1 cellular context compared by ENCODE assay signal in the genomic region with DNA sequence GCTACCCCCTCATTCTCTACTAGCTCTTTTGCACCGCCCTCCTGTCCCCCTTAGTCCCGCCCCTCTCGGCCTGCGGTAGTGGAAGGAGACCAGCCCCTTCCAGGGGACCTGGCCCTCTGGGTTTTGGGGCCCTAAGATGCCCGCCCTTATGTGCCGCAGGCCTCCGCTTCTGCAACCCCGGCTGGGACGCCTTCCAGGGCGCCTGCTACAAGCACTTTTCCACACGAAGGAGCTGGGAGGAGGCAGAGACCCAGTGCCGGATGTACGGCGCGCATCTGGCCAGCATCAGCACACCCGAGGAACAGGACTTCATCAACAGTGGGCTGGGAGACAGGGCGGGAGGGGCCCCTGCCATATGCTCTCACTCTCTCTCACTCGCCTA.
TF ChIP-seq lines count a peak whose summit lies in the region.

No MANE protein-coding gene starts in this region.

TF ChIP-seq in IMR-90, 13 proteins besides CTCF, POLR2A, EP300 and RAD21:
- TF ChIP-seq FOS (IDR thresholded peaks at IDR 0.05; ENCODE audit: low read depth, low read length) (no peak), MAZ (IDR thresholded peaks at IDR 0.05; ENCODE audit: borderline replicate concordance, low read depth, low read length) (no peak), NFE2L2 (IDR thresholded peaks at IDR 0.05; ENCODE audit: low read depth, low read length) (no peak), SMC3 (IDR thresholded peaks at IDR 0.05; ENCODE audit: low read depth, low read length) (no peak), RCOR1 (IDR thresholded peaks at IDR 0.05; ENCODE audit: insufficient replicate concordance, low read length) (no peak), BHLHE40 (IDR thresholded peaks at IDR 0.05; ENCODE audit: low read depth, low read length) (no peak), CHD1 (IDR thresholded peaks at IDR 0.05; ENCODE audit: low read depth, low read length) (no peak), MXI1 (IDR thresholded peaks at IDR 0.05; ENCODE audit: borderline replicate concordance, low read depth, low read length) (no peak), MAFK (IDR thresholded peaks at IDR 0.05; ENCODE audit: low read depth, low read length) (no peak), RFX5 (IDR thresholded peaks at IDR 0.05; ENCODE audit: low read depth, low read length) (no peak), CEBPB (IDR thresholded peaks at IDR 0.05; ENCODE audit: low read depth, low read length) (no peak)
- TF ChIP-seq, protein P1, sequence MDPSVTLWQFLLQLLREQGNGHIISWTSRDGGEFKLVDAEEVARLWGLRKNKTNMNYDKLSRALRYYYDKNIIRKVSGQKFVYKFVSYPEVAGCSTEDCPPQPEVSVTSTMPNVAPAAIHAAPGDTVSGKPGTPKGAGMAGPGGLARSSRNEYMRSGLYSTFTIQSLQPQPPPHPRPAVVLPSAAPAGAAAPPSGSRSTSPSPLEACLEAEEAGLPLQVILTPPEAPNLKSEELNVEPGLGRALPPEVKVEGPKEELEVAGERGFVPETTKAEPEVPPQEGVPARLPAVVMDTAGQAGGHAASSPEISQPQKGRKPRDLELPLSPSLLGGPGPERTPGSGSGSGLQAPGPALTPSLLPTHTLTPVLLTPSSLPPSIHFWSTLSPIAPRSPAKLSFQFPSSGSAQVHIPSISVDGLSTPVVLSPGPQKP (IDR thresholded peaks at IDR 0.05; ENCODE audit: borderline replicate concordance, low read depth, low read length): no peak
- TF ChIP-seq, protein P2, sequence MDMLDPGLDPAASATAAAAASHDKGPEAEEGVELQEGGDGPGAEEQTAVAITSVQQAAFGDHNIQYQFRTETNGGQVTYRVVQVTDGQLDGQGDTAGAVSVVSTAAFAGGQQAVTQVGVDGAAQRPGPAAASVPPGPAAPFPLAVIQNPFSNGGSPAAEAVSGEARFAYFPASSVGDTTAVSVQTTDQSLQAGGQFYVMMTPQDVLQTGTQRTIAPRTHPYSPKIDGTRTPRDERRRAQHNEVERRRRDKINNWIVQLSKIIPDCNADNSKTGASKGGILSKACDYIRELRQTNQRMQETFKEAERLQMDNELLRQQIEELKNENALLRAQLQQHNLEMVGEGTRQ (IDR thresholded peaks at IDR 0.05; ENCODE audit: low read depth, low read length): no peak
